In the genomic region with DNA sequence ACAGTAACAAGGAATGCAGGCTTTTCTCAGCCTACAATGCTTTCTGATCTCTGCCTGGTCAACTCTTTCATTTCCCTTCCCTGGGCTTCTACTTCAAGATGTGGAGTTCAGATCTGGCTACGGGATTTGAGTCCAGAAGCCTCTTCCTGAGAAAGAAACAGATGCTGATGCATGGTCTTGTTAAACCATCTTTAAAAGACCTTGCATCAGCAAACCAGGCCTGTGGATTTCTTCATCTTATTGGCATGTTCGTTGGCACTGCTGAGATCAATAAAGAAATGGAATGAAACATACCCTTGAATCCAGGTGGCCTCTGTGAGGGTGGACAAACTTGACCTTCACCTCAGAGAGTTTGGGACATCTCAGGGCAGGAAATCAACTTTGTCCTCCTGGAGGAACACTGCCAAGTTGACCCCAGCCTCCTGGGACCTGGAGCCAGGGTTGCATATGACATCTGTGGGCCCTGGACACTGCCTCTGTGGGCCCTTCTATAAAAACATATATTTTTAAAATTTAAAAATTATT, we compare ENCODE assay signal across 20 cellular contexts. TPM values are rescaled to one million over a fixed set of nuclear protein-coding genes. Genes with fewer than 3 reads are reported as not detected.
DNase-seq lines count a peak whose midpoint lies in the region; ATAC-seq and TF ChIP-seq lines count a peak whose summit lies in the region.
"Had no signal": no experiment of that assay in that cellular context is flagged by ENCODE, and none has a peak within 500 bp of the region (broad histone marks: within the 10 kb centered on the region; RNA-seq: fewer than 3 reads in every experiment).

No MANE protein-coding gene starts in this region.

- 0 out of 2 replicates have a peak overlapping the region, but pooled peaks have one; percentile 10 for H3K27ac ChIP-seq in ACC112 (ENCODE audit: low read depth, low read length)

- no peak overlapping the region for H2AFZ ChIP-seq in ACC112 (ENCODE audit: low read length, unreplicated experiment)

- H3K4me1 Mint-ChIP-seq in WTC11 = peaks cover 78% of the 10 kb centered on the region
- peaks cover 95% of the 10 kb centered on the region for H3K4me1 Mint-ChIP-seq in osteocyte (ENCODE audit: unreplicated experiment)
- H3K4me1 Mint-ChIP-seq: IgD-negative memory B cell had no signal

- H3K27me3 ChIP-seq in ACC112 (ENCODE audit: insufficient read depth, low read length) = no peaks in the 10 kb centered on the region

- no peak for ATAC-seq in WTC11
- ATAC-seq in HG03139 (IDR thresholded peaks at IDR 0.05; ENCODE audit: unreplicated experiment) = no peak

- peaks cover 2% of the 10 kb centered on the region for H3K79me2 ChIP-seq in ACC112 (ENCODE audit: control insufficient read depth, insufficient read depth, low read length, unreplicated experiment)

- no peak overlapping the region for H3K4me3 ChIP-seq in ACC112 (ENCODE audit: low read depth, low read length)

- no peaks in the 10 kb centered on the region for H3K27me3 Mint-ChIP-seq in WTC11 (ENCODE audit: low read depth)
- no peaks in the 10 kb centered on the region for H3K27me3 Mint-ChIP-seq in osteocyte (ENCODE audit: unreplicated experiment)

- no peaks in the 10 kb centered on the region for H3K9me3 Mint-ChIP-seq in WTC11
- H3K9me3 Mint-ChIP-seq in osteocyte (ENCODE audit: unreplicated experiment) = no peaks in the 10 kb centered on the region
- H3K9me3 Mint-ChIP-seq: CD14-positive monocyte, HFFc6 had no signal

- peaks cover 54% of the 10 kb centered on the region for H3K36me3 Mint-ChIP-seq in WTC11
- peaks cover 50% of the 10 kb centered on the region for H3K36me3 Mint-ChIP-seq in osteocyte (ENCODE audit: unreplicated experiment)
- H3K36me3 Mint-ChIP-seq: CD14-positive monocyte, IgD-negative memory B cell had no signal

- H3K4me3 Mint-ChIP-seq in WTC11 (no peak overlapping the region), osteocyte (ENCODE audit: unreplicated experiment) (no peak overlapping the region)
- H3K4me3 Mint-ChIP-seq: CD14-positive monocyte, HFFc6, IgD-negative memory B cell had no signal

- 0 out of 2 replicates have a peak overlapping the region, but pooled peaks have one; percentile 11 for H3K27ac Mint-ChIP-seq in WTC11
- H3K27ac Mint-ChIP-seq in osteocyte (ENCODE audit: unreplicated experiment) = peak overlapping the region; percentile 95
- H3K27ac Mint-ChIP-seq: CD14-positive monocyte, HFFc6, IgD-negative memory B cell had no signal

- H3K4me1 ChIP-seq in ACC112 (ENCODE audit: control insufficient read depth, insufficient read depth, low read length, unreplicated experiment) = peaks cover 29% of the 10 kb centered on the region

- TF ChIP-seq CTCF in WTC11 (IDR thresholded peaks at IDR 0.05) = no peak
- TF ChIP-seq CTCF in osteocyte (IDR thresholded peaks at IDR 0.05) = no peak

- POLR2A ChIA-PET in WTC11 (lab: Charles Lee) = no interaction called here

- no peaks in the 10 kb centered on the region for H3K36me3 ChIP-seq in ACC112 (ENCODE audit: insufficient read depth, low read length)

- DNase-seq in WTC11 (ENCODE audit: low spot score) = no peak
- peak; percentile 53 for DNase-seq in fibroblast of gingiva (ENCODE audit: low read depth)
- DNase-seq in osteocyte (ENCODE audit: extremely low spot score, unreplicated experiment) = no peak
- no peak for DNase-seq in UCSD-AML1 (lab: John Stamatoyannopoulos, UW; ENCODE audit: unreplicated experiment)
- DNase-seq in activated CD4-positive, alpha-beta T cell treated with anti-CD3 and anti-CD28 coated beads for 1 hour = no peak
- DNase-seq in COLO829 (ENCODE audit: low spot score) = no peak
- DNase-seq: AML-193; COR-L47; HFFc6; NCI-H1105 treated with DMSO at 0.1 percent for 48 hours; NCI-H187 treated with DMSO at 0.1 percent for 48 hours; NCI-H345; NCI-H526 treated with DMSO at 0.1 percent for 48 hours; NK-92 treated with Interleukin-12 subunit alpha and Interleukin-12 subunit beta, amount 100 ng/mL, for 24 hours; SIG-M5 had no signal

- CTCF ChIA-PET in WTC11 (lab: Charles Lee) = interaction anchor here (1.0 to 2.3 kb wide), 5 partner anchors 7 to 138 kb away, joined by 3 to 10 read pairs (median 5); no protein-coding TSS in a partner anchor

TF ChIP-seq in WTC11, 78 proteins besides CTCF, POLR2A, EP300 and RAD21:
- TF ChIP-seq ATF3 (CRISPR knock-in tag; conservative IDR thresholded peaks at IDR 0.05) (no peak), ZNF219 (CRISPR knock-in tag; IDR thresholded peaks at IDR 0.05; ENCODE audit: borderline replicate concordance) (no peak), E2F5 (CRISPR knock-in tag; IDR thresholded peaks at IDR 0.05) (no peak), ZNF232 (CRISPR knock-in tag; IDR thresholded peaks at IDR 0.05) (no peak), USF1 (CRISPR knock-in tag; IDR thresholded peaks at IDR 0.05) (no peak), CREB1 (CRISPR knock-in tag; IDR thresholded peaks at IDR 0.05) (no peak), ZNF281 (CRISPR knock-in tag; IDR thresholded peaks at IDR 0.05) (no peak), OVOL2 (CRISPR knock-in tag; IDR thresholded peaks at IDR 0.05; ENCODE audit: borderline replicate concordance) (no peak), JAZF1 (CRISPR knock-in tag; IDR thresholded peaks at IDR 0.05) (no peak)
- TF ChIP-seq, protein P1, sequence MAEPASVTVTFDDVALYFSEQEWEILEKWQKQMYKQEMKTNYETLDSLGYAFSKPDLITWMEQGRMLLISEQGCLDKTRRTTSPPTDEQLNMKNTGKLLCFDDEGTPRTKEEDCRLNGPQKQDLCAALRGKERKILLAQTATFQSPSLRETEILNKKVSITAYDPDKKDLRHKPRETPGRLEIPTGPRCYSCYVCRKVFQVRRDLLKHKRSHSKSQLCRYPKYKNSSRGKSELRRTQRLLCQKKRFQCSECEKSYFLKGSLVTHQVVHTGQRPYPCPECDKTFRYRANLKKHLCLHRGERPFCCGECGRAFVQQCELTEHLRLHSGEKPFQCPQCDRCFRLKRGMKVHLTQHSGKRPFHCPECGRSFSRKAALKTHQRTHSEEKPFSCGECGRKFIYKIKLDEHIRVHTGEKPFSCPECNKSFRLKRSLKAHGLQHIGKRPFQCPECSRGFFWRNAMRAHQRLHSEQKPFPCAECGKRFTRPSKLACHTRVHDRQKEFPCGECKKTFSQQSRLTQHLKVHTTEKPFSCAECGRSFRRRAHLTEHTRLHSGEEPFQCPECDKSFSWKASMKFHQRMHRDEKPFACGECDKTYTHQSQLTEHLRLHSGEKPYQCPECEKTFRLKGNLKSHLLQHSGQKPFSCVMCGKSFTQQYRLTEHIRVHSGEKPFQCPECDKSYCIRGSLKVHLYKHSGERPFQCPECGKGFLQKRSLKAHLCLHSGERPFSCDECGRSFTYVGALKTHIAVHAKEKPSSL (CRISPR knock-in tag; conservative IDR thresholded peaks at IDR 0.05) = no peak

RNA-seq across cellular contexts. Expression of gene IGFBP2, which starts 21.4 kb away (rescaled TPM):
- 514 to 873 TPM (median 854 TPM) in 3 replicates for total RNA-seq in WTC11 (2021)
- total RNA-seq in osteocyte = 2,796 and 2,855 TPM in 2 replicates

RNA-seq across cellular contexts. Expression of gene IGFBP5, which starts 40.8 kb away (rescaled TPM):
- total RNA-seq in WTC11 (2021) = 5.3 to 12.5 TPM (median 6.4 TPM) in 3 replicates
- 1,145 and 1,383 TPM in 2 replicates for total RNA-seq in osteocyte
- total RNA-seq: OCI-LY7 had no signal

Comparison
In these comparisons a context has a peak if more than half of its experiments do, and no peak if none do; other contexts are left out.
1. RNA of gene IGFBP5, which starts 40.8 kb away (total RNA-seq): 1,145 to 1,383 TPM in osteocyte; 5.3 to 12.5 TPM in WTC11; every median in the first group is over 10 times any median in the second.